ENCODE assay signal across 1 cellular context in the genomic region with DNA sequence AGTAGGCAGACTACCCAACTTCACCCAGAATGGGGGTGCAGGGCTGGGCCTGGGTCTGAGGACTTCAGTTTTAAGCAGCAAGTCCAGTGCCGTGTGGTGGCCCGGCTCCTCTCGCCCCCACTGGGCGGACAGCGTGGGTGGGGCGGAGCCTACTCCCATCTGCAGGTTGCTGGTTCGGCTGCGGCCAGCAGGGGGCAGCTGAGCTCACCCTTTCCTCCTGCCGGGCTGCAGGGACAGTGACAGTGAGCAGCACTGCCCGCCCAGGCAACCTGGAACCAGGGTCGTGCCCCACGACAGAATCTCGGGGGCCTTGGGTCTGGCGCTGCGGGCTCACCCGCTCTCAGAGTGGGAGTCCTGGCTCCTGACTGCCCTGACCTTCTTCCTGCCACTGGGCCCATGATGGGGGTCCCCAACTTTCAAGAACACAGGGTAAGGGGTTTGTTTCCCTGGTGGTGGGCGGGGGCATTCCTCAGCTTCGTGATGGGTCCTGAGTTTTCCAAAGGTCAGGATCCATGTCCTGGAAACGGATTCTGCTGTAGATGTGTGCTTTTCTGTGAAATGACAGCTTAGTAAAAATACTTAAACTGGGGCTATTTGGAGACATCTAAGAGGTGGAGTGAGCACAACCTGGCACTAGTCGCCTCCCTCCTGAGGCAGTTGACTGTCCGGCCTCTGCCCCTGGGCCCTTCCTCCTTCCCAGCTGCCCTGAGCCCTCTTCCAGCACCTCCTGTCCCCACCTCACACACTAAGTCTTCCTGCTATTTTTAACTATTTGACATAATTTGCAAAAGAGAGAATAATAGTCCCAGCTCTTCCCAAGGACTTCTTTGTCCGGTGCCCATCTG.
TF ChIP-seq lines count a peak whose summit lies in the region.

No MANE protein-coding gene starts in this region.

TF ChIP-seq in HepG2, 621 proteins besides CTCF, POLR2A, EP300 and RAD21 (continued from another document and continues in another):
- TF ChIP-seq HINFP (CRISPR knock-in tag; IDR thresholded peaks at IDR 0.05; ENCODE audit: low read depth) (no peak), ZFX (CRISPR knock-in tag; IDR thresholded peaks at IDR 0.05; ENCODE audit: low read depth) (peak; percentile 47; the same call in 1 of the 2 replicates), KLF16 (CRISPR knock-in tag; IDR thresholded peaks at IDR 0.05) (peak in 1 of 2 experiments; percentile 71; a peak in 2 of 4 replicates), KLF9 (CRISPR knock-in tag; IDR thresholded peaks at IDR 0.05; ENCODE audit: low read depth) (no peak), NPAS2 (CRISPR knock-in tag; IDR thresholded peaks at IDR 0.05; ENCODE audit: borderline replicate concordance) (no peak), JUND (CRISPR knock-in tag; IDR thresholded peaks at IDR 0.05) (no peak), ZBTB33 (CRISPR knock-in tag; IDR thresholded peaks at IDR 0.05) (peak; percentile 47; the same call in 1 of the 2 replicates), FOXK1 (CRISPR knock-in tag; IDR thresholded peaks at IDR 0.05; ENCODE audit: borderline replicate concordance, low read depth) (no peak), HOXA3 (CRISPR knock-in tag; IDR thresholded peaks at IDR 0.05) (peak; percentile 54; the same call in 1 of the 2 replicates), GFI1 (CRISPR knock-in tag; IDR thresholded peaks at IDR 0.05; ENCODE audit: borderline replicate concordance) (no peak; the same call in 1 of the 2 replicates), ZFP37 (CRISPR knock-in tag; IDR thresholded peaks at IDR 0.05; ENCODE audit: borderline replicate concordance) (0 out of 2 replicates have a peak, but pooled peaks have one; percentile 39), SNAPC4 (CRISPR knock-in tag; IDR thresholded peaks at IDR 0.05) (no peak), ZFP91 (CRISPR knock-in tag; IDR thresholded peaks at IDR 0.05; ENCODE audit: borderline replicate concordance) (peak; percentile 80; the same call in 1 of the 2 replicates), ZNF24 (IDR thresholded peaks at IDR 0.05) (no peak), YEATS2 (CRISPR knock-in tag; IDR thresholded peaks at IDR 0.05; ENCODE audit: borderline replicate concordance) (peak; percentile 25; the same call in 1 of the 2 replicates), LCORL (IDR thresholded peaks at IDR 0.05) (no peak), LCORL (CRISPR knock-in tag; IDR thresholded peaks at IDR 0.05) (peak; percentile 53), ZNF17 (CRISPR knock-in tag; IDR thresholded peaks at IDR 0.05) (no peak), ZNF687 (CRISPR knock-in tag; IDR thresholded peaks at IDR 0.05) (peak; percentile 81), SRSF9 (IDR thresholded peaks at IDR 0.05; ENCODE audit: borderline replicate concordance, insufficient read depth, low read depth, low read length, poor library complexity, severe bottlenecking) (no peak), HMG20A (CRISPR knock-in tag; IDR thresholded peaks at IDR 0.05; ENCODE audit: borderline replicate concordance) (no peak), ZNF136 (CRISPR knock-in tag; IDR thresholded peaks at IDR 0.05; ENCODE audit: low read depth) (no peak), CBX1 (IDR thresholded peaks at IDR 0.05; ENCODE audit: low read depth) (no peak)
- TF ChIP-seq, protein P1, sequence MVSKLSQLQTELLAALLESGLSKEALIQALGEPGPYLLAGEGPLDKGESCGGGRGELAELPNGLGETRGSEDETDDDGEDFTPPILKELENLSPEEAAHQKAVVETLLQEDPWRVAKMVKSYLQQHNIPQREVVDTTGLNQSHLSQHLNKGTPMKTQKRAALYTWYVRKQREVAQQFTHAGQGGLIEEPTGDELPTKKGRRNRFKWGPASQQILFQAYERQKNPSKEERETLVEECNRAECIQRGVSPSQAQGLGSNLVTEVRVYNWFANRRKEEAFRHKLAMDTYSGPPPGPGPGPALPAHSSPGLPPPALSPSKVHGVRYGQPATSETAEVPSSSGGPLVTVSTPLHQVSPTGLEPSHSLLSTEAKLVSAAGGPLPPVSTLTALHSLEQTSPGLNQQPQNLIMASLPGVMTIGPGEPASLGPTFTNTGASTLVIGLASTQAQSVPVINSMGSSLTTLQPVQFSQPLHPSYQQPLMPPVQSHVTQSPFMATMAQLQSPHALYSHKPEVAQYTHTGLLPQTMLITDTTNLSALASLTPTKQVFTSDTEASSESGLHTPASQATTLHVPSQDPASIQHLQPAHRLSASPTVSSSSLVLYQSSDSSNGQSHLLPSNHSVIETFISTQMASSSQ (IDR thresholded peaks at IDR 0.05; ENCODE audit: low read depth) = no peak
- TF ChIP-seq, protein P1 (CRISPR knock-in tag; IDR thresholded peaks at IDR 0.05; ENCODE audit: borderline replicate concordance) = peak; percentile 48; the same call in 1 of the 2 replicates
- TF ChIP-seq, protein P2, sequence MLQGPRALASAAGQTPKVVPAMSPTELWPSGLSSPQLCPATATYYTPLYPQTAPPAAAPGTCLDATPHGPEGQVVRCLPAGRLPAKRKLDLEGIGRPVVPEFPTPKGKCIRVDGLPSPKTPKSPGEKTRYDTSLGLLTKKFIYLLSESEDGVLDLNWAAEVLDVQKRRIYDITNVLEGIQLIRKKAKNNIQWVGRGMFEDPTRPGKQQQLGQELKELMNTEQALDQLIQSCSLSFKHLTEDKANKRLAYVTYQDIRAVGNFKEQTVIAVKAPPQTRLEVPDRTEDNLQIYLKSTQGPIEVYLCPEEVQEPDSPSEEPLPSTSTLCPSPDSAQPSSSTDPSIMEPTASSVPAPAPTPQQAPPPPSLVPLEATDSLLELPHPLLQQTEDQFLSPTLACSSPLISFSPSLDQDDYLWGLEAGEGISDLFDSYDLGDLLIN (CRISPR knock-in tag; IDR thresholded peaks at IDR 0.05; ENCODE audit: borderline replicate concordance) = 0 out of 2 replicates have a peak, but pooled peaks have one; percentile 48
- TF ChIP-seq, protein P3, sequence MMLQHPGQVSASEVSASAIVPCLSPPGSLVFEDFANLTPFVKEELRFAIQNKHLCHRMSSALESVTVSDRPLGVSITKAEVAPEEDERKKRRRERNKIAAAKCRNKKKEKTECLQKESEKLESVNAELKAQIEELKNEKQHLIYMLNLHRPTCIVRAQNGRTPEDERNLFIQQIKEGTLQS (CRISPR knock-in tag; IDR thresholded peaks at IDR 0.05) = peak; percentile 34; the same call in 1 of the 2 replicates
